ENCODE assay signal across 14 cellular contexts in genomic region chr12:31887109-31887811, GRCh38.
DNase-seq lines count a peak whose midpoint lies in the region; ATAC-seq and TF ChIP-seq lines count a peak whose summit lies in the region.
"Had no signal": no experiment of that assay in that cellular context is flagged by ENCODE, and none has a peak within 500 bp of the region (broad histone marks: within the 10 kb centered on the region; RNA-seq: fewer than 3 reads in every experiment).

No MANE protein-coding gene starts in this region.

- H3K9me3 Mint-ChIP-seq in T-helper 1 cell treated with Interleukin-12 subunit alpha and Interleukin-12 subunit beta and Interleukin-4 antibody, amounts not matched to agents 30 μg/mL and 1 μg/mL, for 36 hours = peaks cover 58% of the 10 kb centered on the region
- H3K9me3 Mint-ChIP-seq in naive thymus-derived CD4-positive, alpha-beta T cell = peaks cover 2 to 79% (median 52%) of the 10 kb centered on the region in 11 donors
- H3K9me3 Mint-ChIP-seq in glutamatergic neuron (ENCODE audit: unreplicated experiment) = peaks cover 2% of the 10 kb centered on the region

- TF ChIP-seq POLR2A in esophagus muscularis mucosa (IDR thresholded peaks at IDR 0.05; ENCODE audit: low read depth) = no peak

- H3K36me3 ChIP-seq in OCI-LY7 (ENCODE audit: insufficient read depth, low read length) (peaks cover 64% of the 10 kb centered on the region), esophagus muscularis mucosa (no peaks in the 10 kb centered on the region)
- no peaks in the 10 kb centered on the region for H3K36me3 ChIP-seq in naive thymus-derived CD4-positive, alpha-beta T cell (ENCODE audit: control insufficient read depth in 2 of 3, insufficient read depth in 3 of 3, low read length in 3 of 3)
- H3K36me3 ChIP-seq: esophagus squamous epithelium had no signal

- peak; percentile 47 for ATAC-seq in GM19463 (IDR thresholded peaks at IDR 0.05; ENCODE audit: unreplicated experiment)
- no peak for ATAC-seq in naive thymus-derived CD4-positive, alpha-beta T cell
- ATAC-seq: A549 had no signal

- CTCF ChIA-PET in OCI-LY7 (lab: Charles Lee; ENCODE audit: unreplicated experiment) = no interaction called here
- CTCF ChIA-PET in naive thymus-derived CD4-positive, alpha-beta T cell (lab: Charles Lee) = interaction anchor here (1.1 kb wide), 1 partner anchor 155 kb away, joined by 4 read pairs; no protein-coding TSS in a partner anchor

- intact Hi-C loops in OCI-LY7 (cut with micrococcal nuclease; ENCODE audit: unreplicated experiment) = loop anchor here (5.0 kb wide), 1 partner anchor 415 kb away; no protein-coding TSS in a partner anchor
- intact Hi-C loops in naive thymus-derived CD4-positive, alpha-beta T cell (cut with micrococcal nuclease) = no loop called here
- intact Hi-C loops in esophagus muscularis mucosa (cut with DNase I) = no loop called here

- H3K4me1 ChIP-seq in OCI-LY7 (ENCODE audit: insufficient read depth, low read length, poor library complexity, severe bottlenecking) (peaks cover 55% of the 10 kb centered on the region), esophagus muscularis mucosa (no peaks in the 10 kb centered on the region)
- peaks cover 15 to 35% of the 10 kb centered on the region in 2 donors for H3K4me1 ChIP-seq in naive thymus-derived CD4-positive, alpha-beta T cell (ENCODE audit: control insufficient read depth in 2 of 2, insufficient read depth in 2 of 2, low read length in 2 of 2)
- H3K4me1 ChIP-seq: A549, esophagus squamous epithelium had no signal

- no peak for DNase-seq in T-helper 1 cell
- peak; percentile 96 for DNase-seq in OCI-LY7 (ENCODE audit: low spot score)
- DNase-seq in naive thymus-derived CD4-positive, alpha-beta T cell = no peak
- DNase-seq in glutamatergic neuron = no peak
- no peak for DNase-seq in esophagus muscularis mucosa (ENCODE audit: extremely low spot score)
- DNase-seq in NCI-H2081 (lab: John Stamatoyannopoulos, UW) = no peak
- DNase-seq: EL; esophagus squamous epithelium; IMR-90; NCI-H345; stimulated activated CD4-positive, alpha-beta T cell treated with anti-CD3 and anti-CD28 coated beads, Interleukin-1b, Interleukin-23, amount 100 ng/mL, for 48 hours had no signal

- POLR2A ChIA-PET in OCI-LY7 (lab: Charles Lee) = interaction anchor here (0.7 to 2.4 kb wide), 4 partner anchors 9 to 25 kb away, joined by 3 to 9 read pairs (median 4); no protein-coding TSS in a partner anchor
- POLR2A ChIA-PET in naive thymus-derived CD4-positive, alpha-beta T cell (lab: Charles Lee) = interaction anchor here (0.6 to 2.2 kb wide), 10 partner anchors 9 to 228 kb away, joined by 3 to 9 read pairs (median 4); partner anchors contain the start of genes ETFBKMT and RESF1

- H3K36me3 Mint-ChIP-seq in T-helper 1 cell treated with Interleukin-12 subunit alpha and Interleukin-12 subunit beta and Interleukin-4 antibody, amounts not matched to agents 30 μg/mL and 1 μg/mL, for 36 hours (ENCODE audit: low read depth) = peaks cover 51% of the 10 kb centered on the region
- peaks cover 18 to 69% (median 30%) of the 10 kb centered on the region in 5 donors for H3K36me3 Mint-ChIP-seq in naive thymus-derived CD4-positive, alpha-beta T cell
- peaks cover 17% of the 10 kb centered on the region for H3K36me3 Mint-ChIP-seq in glutamatergic neuron (ENCODE audit: unreplicated experiment)

- H3K27ac ChIP-seq in OCI-LY7 (ENCODE audit: low read depth, low read length, poor library complexity, severe bottlenecking) = peak overlapping the region; percentile 97
- H3K27ac ChIP-seq in naive thymus-derived CD4-positive, alpha-beta T cell (ENCODE audit: low read depth, low read length) = no peak overlapping the region
- no peak overlapping the region for H3K27ac ChIP-seq in esophagus muscularis mucosa (replicated peaks in 1 of 4)
- H3K27ac ChIP-seq: A549 had no signal

- no peaks in the 10 kb centered on the region for H3K27me3 ChIP-seq in naive thymus-derived CD4-positive, alpha-beta T cell (ENCODE audit: control insufficient read depth in 2 of 2, insufficient read depth in 2 of 2, low read length in 2 of 2)
- no peaks in the 10 kb centered on the region for H3K27me3 ChIP-seq in esophagus muscularis mucosa
- H3K27me3 ChIP-seq: esophagus squamous epithelium had no signal

- no peaks in the 10 kb centered on the region for H3K9me2 ChIP-seq in OCI-LY7 (ENCODE audit: insufficient read depth, low read length)

- H3K79me2 ChIP-seq in OCI-LY7 (ENCODE audit: insufficient read depth, low read depth, low read length) = peaks cover 4% of the 10 kb centered on the region; the same call in 1 of the 2 replicates

- H3K4me3 ChIP-seq in OCI-LY7 (ENCODE audit: low read depth, low read length, poor library complexity, severe bottlenecking) = peak overlapping the region; percentile 65
- H3K4me3 ChIP-seq in naive thymus-derived CD4-positive, alpha-beta T cell (ENCODE audit: low read length) = peak overlapping the region; percentile 8
- no peak overlapping the region for H3K4me3 ChIP-seq in esophagus muscularis mucosa
- H3K4me3 ChIP-seq: A549, esophagus squamous epithelium had no signal

- TF ChIP-seq CTCF in OCI-LY7 (conservative IDR thresholded peaks at IDR 0.05; ENCODE audit: low read length) (no peak), glutamatergic neuron (IDR thresholded peaks at IDR 0.05; ENCODE audit: partially characterized antibody, unreplicated experiment) (no peak), esophagus muscularis mucosa (IDR thresholded peaks at IDR 0.05) (no peak)

- H3K4me1 Mint-ChIP-seq in T-helper 1 cell treated with Interleukin-12 subunit alpha and Interleukin-12 subunit beta and Interleukin-4 antibody, amounts not matched to agents 30 μg/mL and 1 μg/mL, for 36 hours (ENCODE audit: low read depth) = peaks cover 23% of the 10 kb centered on the region
- H3K4me1 Mint-ChIP-seq in naive thymus-derived CD4-positive, alpha-beta T cell = peaks cover 9 to 58% (median 48%) of the 10 kb centered on the region in 7 donors
- H3K4me1 Mint-ChIP-seq in glutamatergic neuron (ENCODE audit: low read depth, unreplicated experiment) = no peaks in the 10 kb centered on the region

- BruUV-seq in OCI-LY7 (replicated peaks; lab: Mats Ljungman, UMichigan) = no TSS peak

- peak overlapping the region; percentile 70 for H3K27ac Mint-ChIP-seq in T-helper 1 cell treated with Interleukin-12 subunit alpha and Interleukin-12 subunit beta and Interleukin-4 antibody, amounts not matched to agents 30 μg/mL and 1 μg/mL, for 36 hours
- H3K27ac Mint-ChIP-seq in naive thymus-derived CD4-positive, alpha-beta T cell = peak overlapping the region; percentile 39 to 93 (median 82)
- no peak overlapping the region for H3K27ac Mint-ChIP-seq in glutamatergic neuron (ENCODE audit: unreplicated experiment)

- no peaks in the 10 kb centered on the region for H3K27me3 Mint-ChIP-seq in T-helper 1 cell treated with Interleukin-12 subunit alpha and Interleukin-12 subunit beta and Interleukin-4 antibody, amounts not matched to agents 30 μg/mL and 1 μg/mL, for 36 hours (ENCODE audit: low read depth)
- H3K27me3 Mint-ChIP-seq in naive thymus-derived CD4-positive, alpha-beta T cell = no peaks in the 10 kb centered on the region
- no peaks in the 10 kb centered on the region for H3K27me3 Mint-ChIP-seq in glutamatergic neuron (ENCODE audit: unreplicated experiment)

- peak overlapping the region; percentile 68 for H3K4me2 ChIP-seq in OCI-LY7 (ENCODE audit: low read length)
- H3K4me2 ChIP-seq: A549 had no signal

- H2AFZ ChIP-seq in OCI-LY7 (ENCODE audit: low read length) = peak overlapping the region; percentile 21; the same call in 1 of the 2 replicates

- 63% methylated on average over 2 of the region's 2 CpGs for whole genome bisulfite sequencing in esophagus muscularis mucosa

- H4K20me1 ChIP-seq in OCI-LY7 (ENCODE audit: insufficient read depth, low read length) = no peaks in the 10 kb centered on the region

- H3K9me3 ChIP-seq in OCI-LY7 (ENCODE audit: low read length) = peaks cover 60% of the 10 kb centered on the region
- H3K9me3 ChIP-seq in naive thymus-derived CD4-positive, alpha-beta T cell (ENCODE audit: control insufficient read depth in 2 of 3, low read length in 3 of 3) = peaks cover 9 to 28% (median 25%) of the 10 kb centered on the region in 3 experiments
- H3K9me3 ChIP-seq in esophagus muscularis mucosa = no peaks in the 10 kb centered on the region

- no peak overlapping the region for H3K4me3 Mint-ChIP-seq in T-helper 1 cell treated with Interleukin-12 subunit alpha and Interleukin-12 subunit beta and Interleukin-4 antibody, amounts not matched to agents 30 μg/mL and 1 μg/mL, for 36 hours
- peak overlapping the region in 9 of 10 donors; percentile 1 to 70 (median 43) for H3K4me3 Mint-ChIP-seq in naive thymus-derived CD4-positive, alpha-beta T cell
- H3K4me3 Mint-ChIP-seq in glutamatergic neuron (ENCODE audit: unreplicated experiment) = no peak overlapping the region

- TF ChIP-seq EP300 in esophagus muscularis mucosa (IDR thresholded peaks at IDR 0.05) = no peak

Comparison
In these comparisons a context has a peak if more than half of its experiments do, and no peak if none do; other contexts are left out.
1. H3K4me3 Mint-ChIP-seq: peak in naive thymus-derived CD4-positive, alpha-beta T cell (9 of 10); none in T-helper 1 cell treated with Interleukin-12 subunit alpha and Interleukin-12 subunit beta and Interleukin-4 antibody, amounts not matched to agents 30 μg/mL and 1 μg/mL, for 36 hours (single experiment) and glutamatergic neuron (single experiment).
2. H3K4me3 ChIP-seq: peak in OCI-LY7 (single experiment) and naive thymus-derived CD4-positive, alpha-beta T cell (single experiment); none in esophagus muscularis mucosa (0 of 4).